In genomic region chr20:46307139-46307998, GRCh38 we compare ENCODE assay signal across 8 cellular contexts. TPM values are rescaled to one million over a fixed set of nuclear protein-coding genes. Genes with fewer than 3 reads are reported as not detected.
DNase-seq lines count a peak whose midpoint lies in the region; ATAC-seq and TF ChIP-seq lines count a peak whose summit lies in the region.

No MANE protein-coding gene starts in this region.

- H3K4me3 ChIP-seq in GM23248, result peak overlapping the region; percentile 51; the same call in 1 of the 2 replicates

- DNase-seq in CD1c-positive myeloid dendritic cell (ENCODE audit: extremely low spot score) (peak; percentile 73), GM23248 (peak; percentile 68), NCI-H2107 treated with DMSO at 0.1 percent for 48 hours (lab: John Stamatoyannopoulos, UW; ENCODE audit: unreplicated experiment) (peak; percentile 16), chondrocyte (ENCODE audit: low spot score) (no peak), left lobe of liver (ENCODE audit: low spot score) (peak; percentile 55)
- peak; percentile 47 to 61 for DNase-seq in activated CD4-positive, alpha-beta T cell treated with anti-CD3 and anti-CD28 coated beads for 24 hours (ENCODE audit: low read depth in 2 of 2)
- DNase-seq in stimulated activated CD4-positive, alpha-beta T cell treated with anti-CD3 and anti-CD28 coated beads, TNF-alpha, amount 100 ng/mL, for 1 hour (ENCODE audit: low read depth in 3 of 3, low spot score in 1 of 3), result peak; percentile 34 to 60 (median 51)

- TF ChIP-seq CTCF in chondrocyte (IDR thresholded peaks at IDR 0.05), result peak; percentile 83

- H3K4me1 Mint-ChIP-seq in chondrocyte (ENCODE audit: low read depth), result peaks cover 8% of the 10 kb centered on the region

- no peaks in the 10 kb centered on the region for H3K9me2 ChIP-seq in GM23248 (ENCODE audit: insufficient read depth)

- 1 to 2% methylated on average over 58 to 75 of the region's 90 CpGs for WGBS in GM23248 (ENCODE audit: low coverage in 1 of 2, low lambda C conversion rate in 2 of 2, missing lambda C conversion rate in 2 of 2), 2 experiments

- H3K79me2 ChIP-seq in GM23248 (ENCODE audit: insufficient read depth), result no peaks in the 10 kb centered on the region

- H3K4me3 Mint-ChIP-seq in chondrocyte (ENCODE audit: unreplicated experiment), result peak overlapping the region; percentile 28

- peaks cover 82% of the 10 kb centered on the region for H3K27me3 ChIP-seq in GM23248 (replicated peaks; ENCODE audit: insufficient read depth)

- ATAC-seq in left lobe of liver (peak; percentile 78), GM19324 (IDR thresholded peaks at IDR 0.05; ENCODE audit: low FRiP score, unreplicated experiment) (no peak)

- no peak overlapping the region for H2AFZ ChIP-seq in GM23248

- no peaks in the 10 kb centered on the region for H4K20me1 ChIP-seq in GM23248 (ENCODE audit: insufficient read depth)

- no peak overlapping the region for H3K27ac ChIP-seq in GM23248

- H3K9ac ChIP-seq in GM23248, result no peak overlapping the region

- no peak overlapping the region for H3K27ac Mint-ChIP-seq in chondrocyte (ENCODE audit: unreplicated experiment)

- no peaks in the 10 kb centered on the region for H3K36me3 ChIP-seq in GM23248 (ENCODE audit: low read depth)

- H3K9me3 Mint-ChIP-seq in chondrocyte (ENCODE audit: low read depth), result no peaks in the 10 kb centered on the region

- H3K4me2 ChIP-seq in GM23248 (ENCODE audit: unreplicated experiment), result no peak overlapping the region

- in situ Hi-C loops in GM23248 (cut with MboI), result loop anchor here (25.0 kb wide), 1 partner anchor 295 kb away; the partner anchor contains the start of gene MMP9

- no peaks in the 10 kb centered on the region for H3F3A ChIP-seq in GM23248 (ENCODE audit: insufficient read depth)

- H3K9me3 ChIP-seq in GM23248 (ENCODE audit: low read depth), result no peaks in the 10 kb centered on the region

- peaks cover 1% of the 10 kb centered on the region for H3K36me3 Mint-ChIP-seq in chondrocyte (ENCODE audit: low read depth)

- H3K4me1 ChIP-seq in GM23248 (ENCODE audit: insufficient read depth), result no peaks in the 10 kb centered on the region

- peaks cover 83% of the 10 kb centered on the region for H3K27me3 Mint-ChIP-seq in chondrocyte (ENCODE audit: low read depth)

RNA-seq across cellular contexts. Expression of gene CDH22, which starts 0.9 kb away (rescaled TPM):
- total RNA-seq in GM23248 (2014; rRNA removed; shearing (Covaris generic)), result not detected in 2 replicates
- not detected in 2 replicates for polyA plus RNA-seq in GM23248 (2016; fragmentation: Nextera tagmentation; extraction: Ambion mirVana)
- not detected in 3 replicates for total RNA-seq in chondrocyte
- total RNA-seq in left lobe of liver, result 0.08 TPM
